Comparison of ENCODE assay signal across 14 cellular contexts in the genomic region with DNA sequence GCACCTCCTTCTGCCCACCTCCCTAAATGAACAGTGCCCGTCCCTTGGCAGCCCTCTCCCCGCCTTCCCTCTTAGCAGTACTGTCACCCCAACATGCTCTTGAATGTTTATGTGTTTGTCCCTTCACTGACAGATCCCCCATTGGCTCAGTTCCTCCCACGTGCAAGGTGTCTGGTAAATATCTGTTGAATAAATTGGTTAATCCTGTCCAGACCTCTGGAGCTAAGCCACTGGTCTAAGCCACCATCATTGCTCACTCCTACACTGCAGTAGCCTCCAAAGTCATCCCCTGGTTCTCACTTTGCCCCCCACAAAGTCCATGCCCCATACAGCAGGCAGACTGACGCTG. TPM values are rescaled to one million over a fixed set of nuclear protein-coding genes. Genes with fewer than 3 reads are reported as not detected.
DNase-seq lines count a peak whose midpoint lies in the region; ATAC-seq and TF ChIP-seq lines count a peak whose summit lies in the region.
"Had no signal": no experiment of that assay in that cellular context is flagged by ENCODE, and none has a peak within 500 bp of the region (broad histone marks: within the 10 kb centered on the region; RNA-seq: fewer than 3 reads in every experiment).

No MANE protein-coding gene starts in this region.

- H3K27me3 Mint-ChIP-seq in Calu3 (ENCODE audit: unreplicated experiment): peaks cover 75% of the 10 kb centered on the region

- no TSS peak for BruUV-seq in Calu3 (replicated peaks; lab: Mats Ljungman, UMichigan)

- H3K27ac Mint-ChIP-seq in Calu3 (ENCODE audit: unreplicated experiment): no peak overlapping the region
- H3K27ac Mint-ChIP-seq: B cell; CD4-positive, alpha-beta T cell; GM23338 had no signal

- no peak overlapping the region for H3K4me3 Mint-ChIP-seq in Calu3 (ENCODE audit: low read depth, unreplicated experiment)
- H3K4me3 Mint-ChIP-seq: B cell; CD4-positive, alpha-beta T cell; GM23338 had no signal

- CTCF ChIA-PET in Calu3 (lab: Charles Lee): interaction anchor here (0.7 to 1.0 kb wide), 3 partner anchors 97 to 139 kb away, joined by 3 to 5 read pairs (median 4); no protein-coding TSS in a partner anchor

- H3K27me3 ChIP-seq in dorsolateral prefrontal cortex: peaks cover 0 to 14% (median 0%) of the 10 kb centered on the region in 45 donors

- H3K4me3 ChIP-seq in dorsolateral prefrontal cortex: no peak overlapping the region
- H3K4me3 ChIP-seq: GM23338, K562 had no signal

- no peak for DNase-seq in Calu3
- DNase-seq in dorsolateral prefrontal cortex: no peak
- no peak for DNase-seq in NOMO-1 (lab: John Stamatoyannopoulos, UW; ENCODE audit: unreplicated experiment in 2 of 2)
- DNase-seq in kidney tubule cell (ENCODE audit: low spot score): no peak
- no peak for DNase-seq in activated CD8-positive, alpha-beta memory T cell treated with anti-CD3 and anti-CD28 coated beads, Interleukin-2, amount 50 U/mL, for 48 hours
- DNase-seq: CD4-positive, alpha-beta T cell; DMS153; GDM1 had no signal

- peaks cover 2% of the 10 kb centered on the region for H3K4me1 Mint-ChIP-seq in Calu3 (ENCODE audit: low read depth, unreplicated experiment)
- H3K4me1 Mint-ChIP-seq: B cell had no signal

- TF ChIP-seq CTCF in 22Rv1 (IDR thresholded peaks at IDR 0.05) (peak; percentile 39), Calu3 (IDR thresholded peaks at IDR 0.05; ENCODE audit: unreplicated experiment) (peak; percentile 1), LNCAP (IDR thresholded peaks at IDR 0.05) (0 out of 2 replicates have a peak, but pooled peaks have one; percentile 8), dorsolateral prefrontal cortex (IDR thresholded peaks at IDR 0.05 in 54 of 56, conservative IDR thresholded peaks at IDR 0.05 in 2 of 56; ENCODE audit: low read depth in 1 of 56, partially characterized antibody in 56 of 56) (no peak)

- peaks cover 5% of the 10 kb centered on the region for H3K36me3 Mint-ChIP-seq in Calu3 (ENCODE audit: insufficient read depth, unreplicated experiment)

- no peaks in the 10 kb centered on the region for H3K9me3 Mint-ChIP-seq in Calu3 (ENCODE audit: low read depth, unreplicated experiment)

- ATAC-seq in HG02885 (IDR thresholded peaks at IDR 0.05; ENCODE audit: poor library complexity, unreplicated experiment): no peak

- H3K27ac ChIP-seq in 22Rv1 (no peak overlapping the region), dorsolateral prefrontal cortex (peak overlapping the region in 30 of 59 donors; percentile 1 to 88 (median 51))

- intact Hi-C loops in Calu3 (cut with micrococcal nuclease; ENCODE audit: unreplicated experiment) (loop anchor here (5.0 to 10.0 kb wide), 3 partner anchors 116 to 294 kb away; no protein-coding TSS in a partner anchor), dorsolateral prefrontal cortex (cut with DNase I) (loop anchor here (5.0 to 10.0 kb wide), 6 partner anchors 77 to 297 kb away; a partner anchor contains a TSS)

RNA-seq across cellular contexts. Expression of a gene that starts 26.1 kb away (rescaled TPM):
- total RNA-seq in Calu3 (2022) (30.9 and 36.2 TPM in 2 replicates), dorsolateral prefrontal cortex (10 to 100 TPM; 22.1 to 45.0 (median 34.3) TPM)

Comparison
In these comparisons a context has a peak if more than half of its experiments do, and no peak if none do; other contexts are left out.
1. CTCF ChIP-seq: peak in 22Rv1 (single experiment), Calu3 (single experiment) and LNCAP (single experiment); none in dorsolateral prefrontal cortex (0 of 56).